ENCODE assay signal across 22 cellular contexts in genomic region chr17:74408830-74409229, GRCh38. TPM values are rescaled to one million over a fixed set of nuclear protein-coding genes. Genes with fewer than 3 reads are reported as not detected.
DNase-seq lines count a peak whose midpoint lies in the region; ATAC-seq and TF ChIP-seq lines count a peak whose summit lies in the region.
"Had no signal": no experiment of that assay in that cellular context is flagged by ENCODE, and none has a peak within 500 bp of the region (broad histone marks: within the 10 kb centered on the region; RNA-seq: fewer than 3 reads in every experiment).

No MANE protein-coding gene starts in this region.

- H3K27me3 Mint-ChIP-seq in brain (peaks cover 6% of the 10 kb centered on the region), neural progenitor cell (ENCODE audit: insufficient read depth, low read depth) (peaks cover 13% of the 10 kb centered on the region)

- H3K4me2 ChIP-seq in neural progenitor cell: no peak overlapping the region

- H3K4me1 Mint-ChIP-seq in brain: peaks cover 13% of the 10 kb centered on the region
- peaks cover 10% of the 10 kb centered on the region for H3K4me1 Mint-ChIP-seq in neural progenitor cell

- no peak for TF ChIP-seq CTCF in brain (conservative IDR thresholded peaks at IDR 0.05)
- no peak for TF ChIP-seq CTCF in neural progenitor cell (IDR thresholded peaks at IDR 0.05)

- no peak overlapping the region for H3K9ac ChIP-seq in neural progenitor cell

- no peaks in the 10 kb centered on the region for H3K27me3 ChIP-seq in neural progenitor cell
- H3K27me3 ChIP-seq: BLaER1 treated with 17β-estradiol and CSF1 and Interleukin-3, amounts not matched to agents 10 nM and 100 nM; breast epithelium had no signal

- H3K9me3 Mint-ChIP-seq in brain: peaks cover 0 to 10% (median 4%) of the 10 kb centered on the region in 5 experiments
- H3K9me3 Mint-ChIP-seq in neural progenitor cell: peaks cover 4% of the 10 kb centered on the region
- H3K9me3 Mint-ChIP-seq: activated CD4-positive, alpha-beta T cell treated with anti-CD3 and anti-CD28 coated beads, Interleukin-2, amount 10 ng/mL, durations not matched to agents 24 days and 14 days; activated T-helper 2 cell treated with anti-CD3 and anti-CD28 coated beads, Interferon-gamma antibody, Interleukin-2, Interleukin-4, amounts not matched to agents 10 μg/mL and 5 μg/mL and 100 μg/mL, durations not matched to agents 14 hours and 24 hours and 36 hours had no signal

- ATAC-seq in HG03039 (IDR thresholded peaks at IDR 0.05; ENCODE audit: unreplicated experiment): no peak
- ATAC-seq: naive thymus-derived CD8-positive, alpha-beta T cell had no signal

- H2AFZ ChIP-seq in neural progenitor cell (replicated peaks): no peak overlapping the region

- H3K4me3 Mint-ChIP-seq in brain (no peak overlapping the region), neural progenitor cell (no peak overlapping the region)
- H3K4me3 Mint-ChIP-seq: activated CD4-positive, alpha-beta T cell treated with anti-CD3 and anti-CD28 coated beads, Interleukin-2, amount 10 ng/mL, durations not matched to agents 24 days and 14 days; naive thymus-derived CD8-positive, alpha-beta T cell had no signal

- peak overlapping the region in 3 of 5 experiments; percentile 14 to 80 (median 56) for H3K27ac Mint-ChIP-seq in brain
- no peak overlapping the region for H3K27ac Mint-ChIP-seq in neural progenitor cell
- H3K27ac Mint-ChIP-seq: activated CD4-positive, alpha-beta T cell treated with anti-CD3 and anti-CD28 coated beads, Interleukin-2, amount 10 ng/mL, durations not matched to agents 24 days and 14 days; activated T-helper 2 cell treated with anti-CD3 and anti-CD28 coated beads, Interferon-gamma antibody, Interleukin-2, Interleukin-4, amounts not matched to agents 10 μg/mL and 5 μg/mL and 100 μg/mL, durations not matched to agents 14 hours and 24 hours and 36 hours; naive thymus-derived CD8-positive, alpha-beta T cell; progenitor cell of endocrine pancreas had no signal

- peaks cover 10% of the 10 kb centered on the region for H3K4me1 ChIP-seq in neural progenitor cell
- H3K4me1 ChIP-seq: breast epithelium had no signal

- H3K36me3 Mint-ChIP-seq in brain: no peaks in the 10 kb centered on the region
- no peaks in the 10 kb centered on the region for H3K36me3 Mint-ChIP-seq in neural progenitor cell

- no peak overlapping the region for H3K4me3 ChIP-seq in neural progenitor cell
- H3K4me3 ChIP-seq: BLaER1 treated with 17β-estradiol and CSF1 and Interleukin-3, amounts not matched to agents 10 nM and 100 nM; breast epithelium had no signal

- DNase-seq in COLO668 (lab: John Stamatoyannopoulos, UW; ENCODE audit: unreplicated experiment): peak; percentile 64
- DNase-seq in NCI-H1092 treated with DMSO at 0.1 percent for 48 hours (lab: John Stamatoyannopoulos, UW): peak; percentile 93
- peak; percentile 82 for DNase-seq in NCI-H2196 treated with DMSO at 0.1 percent for 48 hours (lab: John Stamatoyannopoulos, UW; ENCODE audit: unreplicated experiment)
- no peak for DNase-seq in neural progenitor cell (ENCODE audit: low spot score)
- DNase-seq in stimulated activated CD4-positive, alpha-beta T cell treated with anti-CD3 and anti-CD28 coated beads, Interleukin-1b, Interleukin-23, amount 100 ng/mL, for 48 hours: no peak
- DNase-seq in HCEC 1CT: no peak
- DNase-seq: activated CD4-positive, alpha-beta T cell treated with anti-CD3 and anti-CD28 coated beads, Interleukin-2, amount 10 ng/mL, durations not matched to agents 24 days and 14 days; naive thymus-derived CD8-positive, alpha-beta T cell; NK-92 treated with Interleukin-12 subunit alpha and Interleukin-12 subunit beta, amount 100 ng/mL, for 24 hours; RPMI8226; stimulated activated CD4-positive, alpha-beta T cell treated with anti-CD3 and anti-CD28 coated beads, Interleukin-4, amount 100 ng/mL, for 4 hours had no signal

- no peaks in the 10 kb centered on the region for H3K79me2 ChIP-seq in neural progenitor cell (ENCODE audit: low read depth)

- H3K27ac ChIP-seq in neural progenitor cell: no peak overlapping the region
- H3K27ac ChIP-seq: breast epithelium had no signal

- H3K9me3 ChIP-seq in neural progenitor cell (ENCODE audit: low read depth): no peaks in the 10 kb centered on the region
- H3K9me3 ChIP-seq: BLaER1 treated with 17β-estradiol and CSF1 and Interleukin-3, amounts not matched to agents 10 nM and 100 nM; breast epithelium had no signal

- no peaks in the 10 kb centered on the region for H3K36me3 ChIP-seq in neural progenitor cell
- H3K36me3 ChIP-seq: BLaER1 treated with 17β-estradiol and CSF1 and Interleukin-3, amounts not matched to agents 10 nM and 100 nM; breast epithelium had no signal

- no peaks in the 10 kb centered on the region for H3F3A ChIP-seq in neural progenitor cell (ENCODE audit: low read depth)

- no peaks in the 10 kb centered on the region for H4K20me1 ChIP-seq in neural progenitor cell (ENCODE audit: low read depth)
- H4K20me1 ChIP-seq: BLaER1 treated with 17β-estradiol and CSF1 and Interleukin-3, amounts not matched to agents 10 nM and 100 nM had no signal

RNA-seq across cellular contexts. Expression of gene GPRC5C, which starts 23.1 kb away (rescaled TPM):
- polyA plus RNA-seq in brain (ENCODE audit: insufficient read depth, low read depth, low replicate concordance): 63.8 TPM
- 13.5 and 42.0 TPM in 2 replicates for total RNA-seq in neural progenitor cell (ENCODE audit: low replicate concordance)
- total RNA-seq: A673; naive thymus-derived CD8-positive, alpha-beta T cell had no signal

RNA-seq across cellular contexts. Expression of gene GPR142, which starts 41.5 kb away (rescaled TPM):
- polyA plus RNA-seq in brain (ENCODE audit: insufficient read depth, low read depth, low replicate concordance): 0.51 TPM
- total RNA-seq in neural progenitor cell (ENCODE audit: low replicate concordance): 0.93 TPM in 1 of 2 replicates, not detected in the other
- total RNA-seq: activated CD4-positive, alpha-beta T cell treated with anti-CD3 and anti-CD28 coated beads, Interleukin-2, amount 10 ng/mL, durations not matched to agents 24 days and 14 days; activated T-helper 2 cell treated with anti-CD3 and anti-CD28 coated beads, Interferon-gamma antibody, Interleukin-2, Interleukin-4, amounts not matched to agents 10 μg/mL and 5 μg/mL and 100 μg/mL, durations not matched to agents 14 hours and 24 hours and 36 hours; breast epithelium; fibroblast of villous mesenchyme; HepG2; kidney epithelial cell; naive thymus-derived CD8-positive, alpha-beta T cell had no signal
- polyA plus RNA-seq: HepG2 had no signal

RNA-seq across cellular contexts. Expression of gene BTBD17, which starts 47.2 kb away (rescaled TPM):
- polyA plus RNA-seq in brain (ENCODE audit: insufficient read depth, low read depth, low replicate concordance): 48.3 TPM
- 10.8 and 36.8 TPM in 2 replicates for total RNA-seq in neural progenitor cell (ENCODE audit: low replicate concordance)
- total RNA-seq: activated CD4-positive, alpha-beta T cell treated with anti-CD3 and anti-CD28 coated beads, Interleukin-2, amount 10 ng/mL, durations not matched to agents 24 days and 14 days; activated T-helper 2 cell treated with anti-CD3 and anti-CD28 coated beads, Interferon-gamma antibody, Interleukin-2, Interleukin-4, amounts not matched to agents 10 μg/mL and 5 μg/mL and 100 μg/mL, durations not matched to agents 14 hours and 24 hours and 36 hours; breast epithelium; fibroblast of villous mesenchyme; HepG2; kidney epithelial cell; naive thymus-derived CD8-positive, alpha-beta T cell had no signal
- polyA plus RNA-seq: HepG2; naive thymus-derived CD8-positive, alpha-beta T cell had no signal

RNA-seq across cellular contexts. Expression of gene CD300A, which starts 57.6 kb away (rescaled TPM):
- polyA plus RNA-seq in brain (ENCODE audit: insufficient read depth, low read depth, low replicate concordance): 3.5 TPM
- total RNA-seq in neural progenitor cell (ENCODE audit: low replicate concordance): 0.28 TPM in 1 of 2 replicates, not detected in the other
- total RNA-seq: A673, dermis blood vessel endothelial cell, fibroblast of villous mesenchyme, HepG2, kidney epithelial cell had no signal
- polyA plus RNA-seq: HepG2 had no signal

Comparison
In these comparisons a context has a peak if more than half of its experiments do, and no peak if none do; other contexts are left out.
1. DNase-seq: peak in COLO668 (single experiment), NCI-H1092 treated with DMSO at 0.1 percent for 48 hours (single experiment) and NCI-H2196 treated with DMSO at 0.1 percent for 48 hours (single experiment); none in neural progenitor cell (single experiment), stimulated activated CD4-positive, alpha-beta T cell treated with anti-CD3 and anti-CD28 coated beads, Interleukin-1b, Interleukin-23, amount 100 ng/mL, for 48 hours (single experiment) and HCEC 1CT (single experiment).